In genomic region chr22:43241138-43241597, GRCh38 we compare ENCODE assay signal across 18 cellular contexts.
"Had no signal": no experiment of that assay in that cellular context is flagged by ENCODE, and none has a peak within 500 bp of the region (broad histone marks: within the 10 kb centered on the region; RNA-seq: fewer than 3 reads in every experiment).

No MANE protein-coding gene starts in this region.

- H3K27ac ChIP-seq: colonic mucosa, heart left ventricle, pancreas, tibial artery had no signal

- H3K4me3 ChIP-seq: colonic mucosa, heart left ventricle, pancreas, tibial artery had no signal

- H3K4me1 Mint-ChIP-seq: endodermal cell; naive thymus-derived CD8-positive, alpha-beta T cell; stimulated activated effector memory CD8-positive, alpha-beta T cell treated with anti-CD3 and anti-CD28 coated beads, Interleukin-12 subunit alpha, Interleukin-12 subunit beta, amount 100 ng/mL, for 72 hours had no signal

- H3K9me3 ChIP-seq: colonic mucosa, heart left ventricle, pancreas, tibial artery had no signal

- H3K27ac Mint-ChIP-seq: endodermal cell; progenitor cell of endocrine pancreas; stimulated activated effector memory CD8-positive, alpha-beta T cell treated with anti-CD3 and anti-CD28 coated beads, Interleukin-12 subunit alpha, Interleukin-12 subunit beta, amount 100 ng/mL, for 72 hours had no signal

- H3K9me3 Mint-ChIP-seq: endodermal cell; naive thymus-derived CD8-positive, alpha-beta T cell; stimulated activated effector memory CD8-positive, alpha-beta T cell treated with anti-CD3 and anti-CD28 coated beads, Interleukin-12 subunit alpha, Interleukin-12 subunit beta, amount 100 ng/mL, for 72 hours had no signal

- H3K27me3 ChIP-seq: colonic mucosa, pancreas had no signal

- ATAC-seq: heart left ventricle; left lobe of liver; naive thymus-derived CD8-positive, alpha-beta T cell; pancreas; right cardiac atrium; stimulated activated effector memory CD8-positive, alpha-beta T cell treated with anti-CD3 and anti-CD28 coated beads, Interleukin-12 subunit alpha, Interleukin-12 subunit beta, amount 100 ng/mL, for 72 hours; stimulated activated naive CD8-positive, alpha-beta T cell treated with anti-CD3 and anti-CD28 coated beads, Interleukin-15, Interleukin-2, amounts not matched to agents 100 U/mL and 50 U/mL, for 24 hours had no signal

- H3K36me3 ChIP-seq: colonic mucosa, heart left ventricle, pancreas, tibial artery had no signal

- H3K27me3 Mint-ChIP-seq: naive thymus-derived CD8-positive, alpha-beta T cell had no signal

- DNase-seq: colonic mucosa; dermis blood vessel endothelial cell; erythroblast; heart left ventricle; hypothalamus; islet precursor cell; mesendoderm; naive thymus-derived CD8-positive, alpha-beta T cell; pancreas; right cardiac atrium; stimulated activated CD4-positive, alpha-beta T cell treated with anti-CD3 and anti-CD28 coated beads, Interleukin-4, amount 100 ng/mL, for 1 hour; stimulated activated CD8-positive, alpha-beta memory T cell treated with anti-CD3 and anti-CD28 coated beads, Interleukin-4, amount 100 ng/mL, for 48 hours; stimulated activated naive CD8-positive, alpha-beta T cell treated with anti-CD3 and anti-CD28 coated beads, Interleukin-15, Interleukin-2, amounts not matched to agents 100 U/mL and 50 U/mL, for 24 hours; tibial artery had no signal

- H3K4me1 ChIP-seq: colonic mucosa had no signal

- H3K36me3 Mint-ChIP-seq: naive thymus-derived CD8-positive, alpha-beta T cell; stimulated activated effector memory CD8-positive, alpha-beta T cell treated with anti-CD3 and anti-CD28 coated beads, Interleukin-12 subunit alpha, Interleukin-12 subunit beta, amount 100 ng/mL, for 72 hours had no signal

- H3K4me3 Mint-ChIP-seq: endodermal cell; naive thymus-derived CD8-positive, alpha-beta T cell; stimulated activated effector memory CD8-positive, alpha-beta T cell treated with anti-CD3 and anti-CD28 coated beads, Interleukin-12 subunit alpha, Interleukin-12 subunit beta, amount 100 ng/mL, for 72 hours had no signal
